ENCODE assay signal across 30 cellular contexts in genomic region chr3:187621881-187622280, GRCh38. TPM values are rescaled to one million over a fixed set of nuclear protein-coding genes. Genes with fewer than 3 reads are reported as not detected.
"Had no signal": no experiment of that assay in that cellular context is flagged by ENCODE, and none has a peak within 500 bp of the region (broad histone marks: within the 10 kb centered on the region; RNA-seq: fewer than 3 reads in every experiment).

No MANE protein-coding gene starts in this region.

- H3K9me3 Mint-ChIP-seq: activated CD4-positive, alpha-beta memory T cell treated with anti-CD3 and anti-CD28 coated beads for 36 hours; activated CD4-positive, alpha-beta T cell treated with anti-CD3 and anti-CD28 coated beads, Interleukin-2, amount 10 ng/mL, durations not matched to agents 24 days and 14 days; activated T-cell treated with anti-CD3 and anti-CD28 coated beads, Interleukin-2, amount 50 U/mL, for 24 hours; activated T-helper 17 cell treated with anti-CD3 and anti-CD28 coated beads, Interleukin-2, amount 50 U/mL, for 72 hours; effector memory CD8-positive, alpha-beta T cell had no signal

- H3K4me1 Mint-ChIP-seq: activated CD4-positive, alpha-beta T cell treated with anti-CD3 and anti-CD28 coated beads for 36 hours; activated CD4-positive, alpha-beta T cell treated with anti-CD3 and anti-CD28 coated beads, Interleukin-2, amount 10 ng/mL, durations not matched to agents 24 days and 14 days; activated T-helper 17 cell treated with anti-CD3 and anti-CD28 coated beads, Interleukin-2, amount 50 U/mL, for 72 hours had no signal

- H3K36me3 Mint-ChIP-seq: activated CD4-positive, alpha-beta memory T cell treated with anti-CD3 and anti-CD28 coated beads for 36 hours; activated naive CD8-positive, alpha-beta T cell had no signal

- H3K4me3 Mint-ChIP-seq: activated CD4-positive, alpha-beta memory T cell treated with anti-CD3 and anti-CD28 coated beads for 36 hours; activated CD4-positive, alpha-beta T cell treated with anti-CD3 and anti-CD28 coated beads for 36 hours; activated CD4-positive, alpha-beta T cell treated with anti-CD3 and anti-CD28 coated beads, Interleukin-2, amount 10 ng/mL, durations not matched to agents 24 days and 14 days; activated naive CD8-positive, alpha-beta T cell; activated T-cell treated with anti-CD3 and anti-CD28 coated beads, Interleukin-2, amount 50 U/mL, for 24 hours; activated T-helper 17 cell treated with anti-CD3 and anti-CD28 coated beads, Interleukin-2, amount 50 U/mL, for 72 hours; effector memory CD8-positive, alpha-beta T cell had no signal

- H3K27me3 Mint-ChIP-seq: activated T-helper 17 cell treated with anti-CD3 and anti-CD28 coated beads, Interleukin-2, amount 50 U/mL, for 72 hours had no signal

- H3K27ac Mint-ChIP-seq: activated CD4-positive, alpha-beta memory T cell treated with anti-CD3 and anti-CD28 coated beads for 36 hours; activated CD4-positive, alpha-beta T cell treated with anti-CD3 and anti-CD28 coated beads for 36 hours; activated CD4-positive, alpha-beta T cell treated with anti-CD3 and anti-CD28 coated beads, Interleukin-2, amount 10 ng/mL, durations not matched to agents 24 days and 14 days; activated naive CD8-positive, alpha-beta T cell; activated T-cell treated with anti-CD3 and anti-CD28 coated beads, Interleukin-2, amount 50 U/mL, for 24 hours; activated T-helper 17 cell treated with anti-CD3 and anti-CD28 coated beads, Interleukin-2, amount 50 U/mL, for 72 hours; effector memory CD8-positive, alpha-beta T cell had no signal

- ATAC-seq: activated CD4-positive, alpha-beta T cell treated with anti-CD3 and anti-CD28 coated beads for 36 hours; activated T-helper 17 cell treated with anti-CD3 and anti-CD28 coated beads, Interleukin-2, amount 50 U/mL, for 72 hours; body of pancreas; effector memory CD8-positive, alpha-beta T cell; foreskin keratinocyte; gastroesophageal sphincter; heart right ventricle had no signal

- DNase-seq: activated CD4-positive, alpha-beta memory T cell treated with anti-CD3 and anti-CD28 coated beads for 36 hours; activated CD4-positive, alpha-beta T cell treated with anti-CD3 and anti-CD28 coated beads for 36 hours; activated CD4-positive, alpha-beta T cell treated with anti-CD3 and anti-CD28 coated beads, Interleukin-2, amount 10 ng/mL, durations not matched to agents 24 days and 14 days; activated CD4-positive, CD25-positive, alpha-beta regulatory T cell; activated CD4-positive, CD25-positive, alpha-beta regulatory T cell treated with anti-CD3 and anti-CD28 coated beads, Interleukin-2, amount 50 U/mL, for 72 hours; activated CD8-positive, alpha-beta memory T cell treated with anti-CD3 and anti-CD28 coated beads, Interleukin-2, amount 50 U/mL, for 48 hours; activated effector memory CD4-positive, alpha-beta T cell treated with Interleukin-2 at 50 U/mL for 16 hours; activated gamma-delta T cell treated with Interleukin-2 at 50 U/mL for 16 hours; activated naive CD4-positive, alpha-beta T cell treated with anti-CD3 and anti-CD28 coated beads, Interleukin-2, amount 50 U/mL, for 16 hours; activated naive CD4-positive, alpha-beta T cell treated with Interleukin-2 at 50 U/mL for 16 hours; activated T-cell treated with anti-CD3 and anti-CD28 coated beads for 4 hours; activated T-cell treated with anti-CD3 and anti-CD28 coated beads, Interleukin-2, amount 50 U/mL, for 24 hours; amniotic stem cell; anterior cingulate cortex; body of pancreas; caudate nucleus; cortex of kidney; dermis blood vessel endothelial cell; effector CD4-positive, alpha-beta T cell; effector memory CD8-positive, alpha-beta T cell; erythroblast; foreskin keratinocyte; heart right ventricle; T-helper 2 cell had no signal

RNA-seq across cellular contexts. Expression of gene SST, which starts 48.3 kb away (rescaled TPM):
- total RNA-seq: activated CD4-positive, alpha-beta memory T cell treated with anti-CD3 and anti-CD28 coated beads for 36 hours; activated CD4-positive, alpha-beta T cell treated with anti-CD3 and anti-CD28 coated beads for 36 hours; activated CD4-positive, alpha-beta T cell treated with anti-CD3 and anti-CD28 coated beads, Interleukin-2, amount 10 ng/mL, durations not matched to agents 24 days and 14 days; activated T-helper 17 cell treated with anti-CD3 and anti-CD28 coated beads, Interleukin-2, amount 50 U/mL, for 72 hours; chondrocyte; dermis blood vessel endothelial cell; foreskin keratinocyte; glomerular endothelial cell; heart right ventricle; T-helper 1 cell treated with Interleukin-12 subunit alpha and Interleukin-12 subunit beta and Interleukin-4 antibody, amounts not matched to agents 30 ng/mL and 1 ng/mL, for 36 hours had no signal
